Comparison of ENCODE assay signal across 36 cellular contexts in the genomic region with DNA sequence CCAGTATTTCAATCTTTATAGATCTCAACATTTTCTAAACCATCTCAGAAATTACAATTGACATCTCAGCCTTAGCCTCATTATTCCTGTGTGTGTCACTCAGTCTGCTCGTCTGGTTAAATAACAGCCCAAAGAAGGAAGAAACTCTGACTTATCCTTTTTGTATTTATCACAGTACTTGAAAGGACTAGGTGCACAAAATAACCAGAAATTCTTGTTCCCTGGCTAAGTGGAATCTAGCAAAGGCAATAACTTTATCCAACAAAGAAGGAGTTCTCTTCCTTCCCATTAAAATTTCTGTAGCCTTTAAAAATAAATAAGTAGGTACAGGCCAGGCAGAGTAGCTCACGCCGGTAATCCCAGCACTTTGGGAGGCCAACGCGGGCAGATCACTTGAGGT.
DNase-seq lines count a peak whose midpoint lies in the region; ATAC-seq and TF ChIP-seq lines count a peak whose summit lies in the region.
"Had no signal": no experiment of that assay in that cellular context is flagged by ENCODE, and none has a peak within 500 bp of the region (broad histone marks: within the 10 kb centered on the region; RNA-seq: fewer than 3 reads in every experiment).

No MANE protein-coding gene starts in this region.

- no peaks in the 10 kb centered on the region for H3K27me3 ChIP-seq in RWPE2 (ENCODE audit: insufficient read depth, poor library complexity, severe bottlenecking)
- no peaks in the 10 kb centered on the region for H3K27me3 ChIP-seq in gastroesophageal sphincter
- H3K27me3 ChIP-seq in smooth muscle cell (ENCODE audit: low read depth), result no peaks in the 10 kb centered on the region
- H3K27me3 ChIP-seq: cardiac muscle cell, colonic mucosa, Peyer's patch, spleen, testis had no signal

- intact Hi-C loops in Calu3 (cut with micrococcal nuclease; ENCODE audit: unreplicated experiment), result no loop called here

- H3K36me3 Mint-ChIP-seq in Calu3 (ENCODE audit: insufficient read depth, unreplicated experiment), result peaks cover 23% of the 10 kb centered on the region
- H3K36me3 Mint-ChIP-seq in activated CD8-positive, alpha-beta T cell treated with anti-CD3 and anti-CD28 coated beads, Interleukin-2, amount 10 ng/mL, durations not matched to agents 7 days and 5 days (ENCODE audit: low read depth), result no peaks in the 10 kb centered on the region
- H3K36me3 Mint-ChIP-seq: activated naive CD8-positive, alpha-beta T cell treated with anti-CD3 and anti-CD28 coated beads for 36 hours; natural killer cell had no signal

- H2AFZ ChIP-seq in smooth muscle cell (ENCODE audit: low read depth), result no peak overlapping the region

- no peak for TF ChIP-seq POLR2A in gastroesophageal sphincter (IDR thresholded peaks at IDR 0.05)

- BruUV-seq in Calu3 (replicated peaks; lab: Mats Ljungman, UMichigan), result no TSS peak

- no peaks in the 10 kb centered on the region for H3K9me3 ChIP-seq in RWPE2 (ENCODE audit: severe bottlenecking)
- H3K9me3 ChIP-seq in gastroesophageal sphincter, result no peaks in the 10 kb centered on the region
- no peaks in the 10 kb centered on the region for H3K9me3 ChIP-seq in smooth muscle cell (replicated peaks; ENCODE audit: low read depth)
- H3K9me3 ChIP-seq: colonic mucosa, mucosa of descending colon, Peyer's patch, testis had no signal

- H3K4me3 Mint-ChIP-seq in Calu3 (ENCODE audit: low read depth, unreplicated experiment), result no peak overlapping the region
- no peak overlapping the region for H3K4me3 Mint-ChIP-seq in activated CD8-positive, alpha-beta T cell treated with anti-CD3 and anti-CD28 coated beads, Interleukin-2, amount 10 ng/mL, durations not matched to agents 7 days and 5 days
- H3K4me3 Mint-ChIP-seq: activated CD4-positive, alpha-beta T cell treated with anti-CD3 and anti-CD28 coated beads, Interleukin-2, amount 10 ng/mL, durations not matched to agents 24 days and 14 days; activated naive CD8-positive, alpha-beta T cell treated with anti-CD3 and anti-CD28 coated beads for 36 hours; activated T-cell treated with anti-CD3 and anti-CD28 coated beads, Interleukin-2, amount 50 U/mL, for 24 hours; natural killer cell; stimulated activated naive CD8-positive, alpha-beta T cell treated with anti-CD3 and anti-CD28 coated beads, Interleukin-15, Interleukin-2, amounts not matched to agents 100 ng/mL and 50 ng/mL, for 24 hours had no signal

- H4K20me1 ChIP-seq in smooth muscle cell (ENCODE audit: low read depth), result no peaks in the 10 kb centered on the region

- H3K4me1 Mint-ChIP-seq in Calu3 (ENCODE audit: low read depth, unreplicated experiment), result peaks cover 47% of the 10 kb centered on the region
- H3K4me1 Mint-ChIP-seq in activated CD8-positive, alpha-beta T cell treated with anti-CD3 and anti-CD28 coated beads, Interleukin-2, amount 10 ng/mL, durations not matched to agents 7 days and 5 days (ENCODE audit: low read depth), result no peaks in the 10 kb centered on the region
- H3K4me1 Mint-ChIP-seq: activated CD4-positive, alpha-beta T cell treated with anti-CD3 and anti-CD28 coated beads, Interleukin-2, amount 10 ng/mL, durations not matched to agents 24 days and 14 days; activated naive CD8-positive, alpha-beta T cell treated with anti-CD3 and anti-CD28 coated beads for 36 hours; natural killer cell had no signal

- WGBS in gastroesophageal sphincter (ENCODE audit: low coverage in 1 of 2), 2 donors, result 25 to 73% methylated on average over 1 to 3 of the region's 5 CpGs
- 82% methylated on average over 5 of the region's 5 CpGs for WGBS in smooth muscle cell (ENCODE audit: low lambda C conversion rate)

- no peaks in the 10 kb centered on the region for H3K36me3 ChIP-seq in RWPE2 (ENCODE audit: low read depth)
- no peaks in the 10 kb centered on the region for H3K36me3 ChIP-seq in gastroesophageal sphincter
- H3K36me3 ChIP-seq in smooth muscle cell (ENCODE audit: low read depth), result no peaks in the 10 kb centered on the region
- H3K36me3 ChIP-seq: cardiac muscle cell, colonic mucosa, Peyer's patch, spleen had no signal

- H3K4me3 ChIP-seq in RWPE2 (ENCODE audit: severe bottlenecking) (no peak overlapping the region), gastroesophageal sphincter (no peak overlapping the region), smooth muscle cell (no peak overlapping the region)
- H3K4me3 ChIP-seq: cardiac muscle cell, colonic mucosa, mucosa of descending colon, Peyer's patch, spleen, testis had no signal

- peaks cover 2% of the 10 kb centered on the region for H3K9me3 Mint-ChIP-seq in Calu3 (ENCODE audit: low read depth, unreplicated experiment)
- H3K9me3 Mint-ChIP-seq in activated CD8-positive, alpha-beta T cell treated with anti-CD3 and anti-CD28 coated beads, Interleukin-2, amount 10 ng/mL, durations not matched to agents 7 days and 5 days (ENCODE audit: insufficient read depth), result no peaks in the 10 kb centered on the region
- H3K9me3 Mint-ChIP-seq: activated CD4-positive, alpha-beta T cell treated with anti-CD3 and anti-CD28 coated beads, Interleukin-2, amount 10 ng/mL, durations not matched to agents 24 days and 14 days; activated naive CD8-positive, alpha-beta T cell treated with anti-CD3 and anti-CD28 coated beads for 36 hours; activated T-cell treated with anti-CD3 and anti-CD28 coated beads, Interleukin-2, amount 50 U/mL, for 24 hours had no signal

- no peak for ATAC-seq in RWPE2 (ENCODE audit: low read depth)
- ATAC-seq in gastroesophageal sphincter, result no peak
- no peak for ATAC-seq in activated CD8-positive, alpha-beta T cell treated with anti-CD3 and anti-CD28 coated beads, Interleukin-2, amount 10 ng/mL, durations not matched to agents 7 days and 5 days
- ATAC-seq: left colon, mucosa of descending colon, natural killer cell had no signal

- no peak for TF ChIP-seq EP300 in gastroesophageal sphincter (IDR thresholded peaks at IDR 0.05)

- H3K4me2 ChIP-seq in smooth muscle cell, result no peak overlapping the region

- H3K79me2 ChIP-seq in smooth muscle cell (ENCODE audit: low read depth), result no peaks in the 10 kb centered on the region

- H3K27ac Mint-ChIP-seq in Calu3 (ENCODE audit: unreplicated experiment), result peak overlapping the region; percentile 27
- no peak overlapping the region for H3K27ac Mint-ChIP-seq in activated CD8-positive, alpha-beta T cell treated with anti-CD3 and anti-CD28 coated beads, Interleukin-2, amount 10 ng/mL, durations not matched to agents 7 days and 5 days
- H3K27ac Mint-ChIP-seq: activated CD4-positive, alpha-beta T cell treated with anti-CD3 and anti-CD28 coated beads, Interleukin-2, amount 10 ng/mL, durations not matched to agents 24 days and 14 days; activated naive CD8-positive, alpha-beta T cell treated with anti-CD3 and anti-CD28 coated beads for 36 hours; activated T-cell treated with anti-CD3 and anti-CD28 coated beads, Interleukin-2, amount 50 U/mL, for 24 hours; natural killer cell; stimulated activated naive CD8-positive, alpha-beta T cell treated with anti-CD3 and anti-CD28 coated beads, Interleukin-15, Interleukin-2, amounts not matched to agents 100 ng/mL and 50 ng/mL, for 24 hours had no signal

- H3F3A ChIP-seq in smooth muscle cell (ENCODE audit: low read depth), result no peaks in the 10 kb centered on the region

- CTCF ChIA-PET in Calu3 (lab: Charles Lee), result no interaction called here
- CTCF ChIA-PET in activated CD8-positive, alpha-beta T cell treated with anti-CD3 and anti-CD28 coated beads, Interleukin-2, amount 10 ng/mL, durations not matched to agents 7 days and 5 days (lab: Charles Lee), result no interaction called here

- DNase-seq in Calu3 (no peak), RWPE2 (ENCODE audit: low spot score) (no peak), smooth muscle cell (lab: John Stamatoyannopoulos, UW; ENCODE audit: unreplicated experiment) (no peak), occipital lobe (lab: John Stamatoyannopoulos, UW) (no peak), SW480 (ENCODE audit: low spot score) (no peak)
- no peak for DNase-seq in activated CD8-positive, alpha-beta T cell treated with anti-CD3 and anti-CD28 coated beads, Interleukin-2, amount 10 ng/mL, durations not matched to agents 7 days and 5 days
- DNase-seq: activated effector memory CD4-positive, alpha-beta T cell treated with anti-CD3 and anti-CD28 coated beads, Interleukin-2, amount 50 U/mL, for 16 hours; activated naive CD8-positive, alpha-beta T cell treated with anti-CD3 and anti-CD28 coated beads for 36 hours; activated T-cell treated with anti-CD3 and anti-CD28 coated beads, Interleukin-2, amount 50 U/mL, for 24 hours; anterior cingulate cortex; C1 segment of cervical spinal cord; colonic mucosa; DMS79; effector memory CD4-positive, alpha-beta T cell; erythroblast; foreskin fibroblast; GDM1; hippocampal formation; left colon; mammary epithelial cell; mucosa of descending colon; natural killer cell; NCI-H1436; NCI-H446; NCI-H774; Peyer's patch; retina; SHP77 treated with DMSO at 0.1 percent for 48 hours; spleen; stimulated activated CD4-positive, alpha-beta T cell treated with anti-CD3 and anti-CD28 coated beads, Interleukin-2, amount 100 ng/mL, for 24 hours; stimulated activated CD8-positive, alpha-beta memory T cell treated with anti-CD3 and anti-CD28 coated beads, Interleukin-4, amount 100 ng/mL, for 48 hours; testis had no signal

- peak overlapping the region; percentile 97 for H3K27ac ChIP-seq in RWPE2 (ENCODE audit: poor library complexity, severe bottlenecking)
- H3K27ac ChIP-seq in gastroesophageal sphincter, result peak overlapping the region in 3 of 4 donors; percentile 25 to 75 (median 74)
- peak overlapping the region; percentile 88 for H3K27ac ChIP-seq in smooth muscle cell (ENCODE audit: low read depth)
- H3K27ac ChIP-seq: cardiac muscle cell, colonic mucosa, Peyer's patch, spleen had no signal

- no peak overlapping the region for H3K9ac ChIP-seq in smooth muscle cell (ENCODE audit: low read depth)

- H3K4me1 ChIP-seq in RWPE2 (ENCODE audit: insufficient read depth, poor library complexity, severe bottlenecking), result peaks cover 31% of the 10 kb centered on the region
- peaks cover 0 to 11% (median 10%) of the 10 kb centered on the region in 3 donors for H3K4me1 ChIP-seq in gastroesophageal sphincter
- peaks cover 6% of the 10 kb centered on the region for H3K4me1 ChIP-seq in smooth muscle cell (ENCODE audit: low read depth)
- H3K4me1 ChIP-seq: colonic mucosa had no signal

- no peaks in the 10 kb centered on the region for H3K27me3 Mint-ChIP-seq in Calu3 (ENCODE audit: unreplicated experiment)
- no peaks in the 10 kb centered on the region for H3K27me3 Mint-ChIP-seq in activated CD8-positive, alpha-beta T cell treated with anti-CD3 and anti-CD28 coated beads, Interleukin-2, amount 10 ng/mL, durations not matched to agents 7 days and 5 days (ENCODE audit: low read depth)
- H3K27me3 Mint-ChIP-seq: activated CD4-positive, alpha-beta T cell treated with anti-CD3 and anti-CD28 coated beads, Interleukin-2, amount 10 ng/mL, durations not matched to agents 24 days and 14 days; activated naive CD8-positive, alpha-beta T cell treated with anti-CD3 and anti-CD28 coated beads for 36 hours; activated T-cell treated with anti-CD3 and anti-CD28 coated beads, Interleukin-2, amount 50 U/mL, for 24 hours; stimulated activated naive CD8-positive, alpha-beta T cell treated with anti-CD3 and anti-CD28 coated beads, Interleukin-15, Interleukin-2, amounts not matched to agents 100 ng/mL and 50 ng/mL, for 24 hours had no signal

- POLR2A ChIA-PET in activated CD8-positive, alpha-beta T cell treated with anti-CD3 and anti-CD28 coated beads, Interleukin-2, amount 10 ng/mL, durations not matched to agents 7 days and 5 days (lab: Charles Lee), result no interaction called here

- TF ChIP-seq CTCF in Calu3 (IDR thresholded peaks at IDR 0.05; ENCODE audit: unreplicated experiment) (no peak), RWPE2 (IDR thresholded peaks at IDR 0.05; ENCODE audit: poor library complexity, severe bottlenecking) (no peak), gastroesophageal sphincter (IDR thresholded peaks at IDR 0.05) (no peak), smooth muscle cell (IDR thresholded peaks at IDR 0.05; ENCODE audit: borderline replicate concordance, insufficient read depth, poor library complexity, severe bottlenecking) (no peak)
